23 cellular contexts compared by ENCODE assay signal in the genomic region with DNA sequence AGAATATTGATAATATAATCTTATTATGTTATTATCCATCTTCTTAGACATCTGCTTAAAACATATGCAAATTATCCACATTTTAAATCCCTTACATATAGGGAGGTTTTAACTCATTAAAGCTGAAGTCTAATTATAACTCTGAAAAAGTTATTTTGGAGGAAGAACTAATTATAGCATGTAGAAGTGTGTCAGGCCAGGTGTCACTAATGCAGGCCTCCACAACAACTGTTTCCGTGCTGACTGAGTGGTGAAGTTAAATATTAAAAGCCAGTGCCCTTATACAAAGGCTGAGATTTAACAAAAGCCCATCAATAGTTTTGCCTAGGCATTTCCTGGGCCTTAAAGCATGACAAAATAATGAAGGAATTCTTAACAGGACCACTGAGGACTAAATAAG.
DNase-seq lines count a peak whose midpoint lies in the region; ATAC-seq and TF ChIP-seq lines count a peak whose summit lies in the region.
"Had no signal": no experiment of that assay in that cellular context is flagged by ENCODE, and none has a peak within 500 bp of the region (broad histone marks: within the 10 kb centered on the region; RNA-seq: fewer than 3 reads in every experiment).

No MANE protein-coding gene starts in this region.

- no peaks in the 10 kb centered on the region for H3K9me3 ChIP-seq in suprapubic skin
- H3K9me3 ChIP-seq: A549, body of pancreas, ovary, sigmoid colon had no signal

- peak; percentile 85 for ATAC-seq in GM18511 (IDR thresholded peaks at IDR 0.05; ENCODE audit: unreplicated experiment)
- ATAC-seq in GM19395 (IDR thresholded peaks at IDR 0.05; ENCODE audit: unreplicated experiment): peak; percentile 85
- ATAC-seq in HG02798 (IDR thresholded peaks at IDR 0.05; ENCODE audit: poor library complexity, unreplicated experiment): peak; percentile 57
- ATAC-seq in HG03520 (IDR thresholded peaks at IDR 0.05; ENCODE audit: unreplicated experiment): peak; percentile 72
- ATAC-seq in sciatic nerve: no peak
- no peak for ATAC-seq in GM19324 (IDR thresholded peaks at IDR 0.05; ENCODE audit: low FRiP score, unreplicated experiment)
- ATAC-seq: A549; activated naive CD8-positive, alpha-beta T cell treated with anti-CD3 and anti-CD28 coated beads, Interleukin-2, amount 50 U/mL, for 24 hours; body of pancreas; naive thymus-derived CD4-positive, alpha-beta T cell; stimulated activated effector memory CD8-positive, alpha-beta T cell treated with anti-CD3 and anti-CD28 coated beads, Interleukin-12 subunit alpha, Interleukin-12 subunit beta, amount 100 ng/mL, for 72 hours had no signal

- no peaks in the 10 kb centered on the region for H3K36me3 ChIP-seq in suprapubic skin
- H3K36me3 ChIP-seq: ovary, sigmoid colon, WERI-Rb-1 had no signal

- no peak overlapping the region for H3K4me3 ChIP-seq in suprapubic skin
- H3K4me3 ChIP-seq: A549, body of pancreas, ovary, sigmoid colon had no signal

- no peaks in the 10 kb centered on the region for H3K4me1 ChIP-seq in suprapubic skin
- H3K4me1 ChIP-seq: A549, sigmoid colon had no signal

- DNase-seq in sciatic nerve (ENCODE audit: low spot score): no peak
- no peak for DNase-seq in suprapubic skin (ENCODE audit: low spot score in 2 of 2)
- DNase-seq in Kasumi-1 (lab: John Stamatoyannopoulos, UW): no peak
- DNase-seq: activated effector memory CD4-positive, alpha-beta T cell treated with Interleukin-2 at 50 U/mL for 16 hours; activated naive CD8-positive, alpha-beta T cell treated with anti-CD3 and anti-CD28 coated beads, Interleukin-2, amount 50 U/mL, for 24 hours; body of pancreas; effector memory CD4-positive, alpha-beta T cell; kidney glomerular epithelial cell; mesenchymal stem cell; naive thymus-derived CD4-positive, alpha-beta T cell; NCI-H1092; NCI-H2029 treated with DMSO at 0.1 percent for 48 hours; NK-92 treated with Interleukin-12 subunit alpha and Interleukin-12 subunit beta, amount 100 ng/mL, for 24 hours; ovary; sigmoid colon had no signal

- intact Hi-C loops in sciatic nerve (cut with DNase I): no loop called here

- no peaks in the 10 kb centered on the region for H3K27me3 ChIP-seq in suprapubic skin
- H3K27me3 ChIP-seq: body of pancreas, ovary, sigmoid colon had no signal

- TF ChIP-seq POLR2A in suprapubic skin (IDR thresholded peaks at IDR 0.05): no peak

- H3K27ac ChIP-seq in suprapubic skin: no peak overlapping the region
- H3K27ac ChIP-seq: A549, body of pancreas, ovary, sigmoid colon, WERI-Rb-1 had no signal

- no peak for TF ChIP-seq CTCF in suprapubic skin (IDR thresholded peaks at IDR 0.05)

- TF ChIP-seq EP300 in suprapubic skin (IDR thresholded peaks at IDR 0.05): no peak

- WGBS in suprapubic skin: 75% methylated on average over 1 of the region's 1 CpG

Comparison
In these comparisons a context has a peak if more than half of its experiments do, and no peak if none do; other contexts are left out.
1. ATAC-seq: peak in GM18511 (single experiment), GM19395 (single experiment), HG02798 (single experiment) and HG03520 (single experiment); none in sciatic nerve (single experiment) and GM19324 (single experiment).